8 cellular contexts compared by ENCODE assay signal in the genomic region with DNA sequence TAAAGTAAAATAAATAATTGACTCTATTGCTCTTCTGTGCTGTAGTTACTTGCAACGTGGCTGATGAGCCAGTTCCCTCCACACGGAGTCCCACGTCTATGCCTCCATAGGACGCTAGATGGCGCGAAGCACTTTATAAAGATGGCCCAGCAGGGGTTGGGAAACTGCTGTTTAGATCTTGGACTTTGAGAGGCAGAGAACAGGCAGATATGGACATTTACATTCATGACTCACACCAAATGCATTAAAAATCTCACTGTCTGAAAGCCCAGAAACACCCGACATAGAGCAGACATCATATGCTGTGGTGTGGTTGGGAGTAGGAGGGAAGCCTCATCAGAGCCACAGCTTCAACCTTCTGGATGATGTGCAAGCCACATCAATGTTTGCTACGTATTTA.
DNase-seq lines count a peak whose midpoint lies in the region; ATAC-seq and TF ChIP-seq lines count a peak whose summit lies in the region.

No MANE protein-coding gene starts in this region.

- H3K4me1 ChIP-seq in lung (ENCODE audit: control insufficient read depth in 2 of 2, insufficient read depth in 2 of 2, low read length in 2 of 2): peaks cover 0 to 4% of the 10 kb centered on the region in 2 donors

- H3K4me1 Mint-ChIP-seq in stimulated activated effector memory CD8-positive, alpha-beta T cell treated with anti-CD3 and anti-CD28 coated beads, Interleukin-12 subunit alpha, Interleukin-12 subunit beta, amount 100 ng/mL, for 72 hours: no peaks in the 10 kb centered on the region

- H3K27ac ChIP-seq in WERI-Rb-1 (no peak overlapping the region), lung (ENCODE audit: low read depth in 1 of 2, low read length in 1 of 2) (no peak overlapping the region)

- H3K27ac Mint-ChIP-seq in stimulated activated effector memory CD8-positive, alpha-beta T cell treated with anti-CD3 and anti-CD28 coated beads, Interleukin-12 subunit alpha, Interleukin-12 subunit beta, amount 100 ng/mL, for 72 hours: no peak overlapping the region

- H3K27me3 ChIP-seq in WERI-Rb-1 (ENCODE audit: insufficient read depth, low read depth, severe bottlenecking) (peaks cover 5% of the 10 kb centered on the region), lung (ENCODE audit: control insufficient read depth, insufficient read depth) (no peaks in the 10 kb centered on the region)

- H3K9me3 ChIP-seq in WERI-Rb-1 (ENCODE audit: severe bottlenecking) (no peaks in the 10 kb centered on the region), lung (ENCODE audit: control insufficient read depth in 2 of 2, insufficient read depth in 1 of 2, low read length in 1 of 2) (no peaks in the 10 kb centered on the region)

- peak; percentile 99 for DNase-seq in COR-L47 (lab: John Stamatoyannopoulos, UW)
- peak; percentile 67 for DNase-seq in NCI-H2171 treated with DMSO at 0.1 percent for 48 hours (lab: John Stamatoyannopoulos, UW)
- peak; percentile 87 for DNase-seq in WERI-Rb-1
- peak; percentile 77 for DNase-seq in ecto neural progenitor cell (ENCODE audit: low spot score)
- DNase-seq in lung (ENCODE audit: low spot score): peak; percentile 76
- DNase-seq in stimulated activated effector memory CD8-positive, alpha-beta T cell treated with anti-CD3 and anti-CD28 coated beads, Interleukin-12 subunit alpha, Interleukin-12 subunit beta, amount 100 ng/mL, for 72 hours (ENCODE audit: low spot score in 2 of 2): peak; percentile 3 to 62

- peak; percentile 91 for TF ChIP-seq CTCF in WERI-Rb-1 (IDR thresholded peaks at IDR 0.05; ENCODE audit: low read depth, low read length)
- TF ChIP-seq CTCF in lung (IDR thresholded peaks at IDR 0.05; ENCODE audit: control extremely low read depth, extremely low read depth): peak; percentile 70

- H3K4me3 Mint-ChIP-seq in stimulated activated effector memory CD8-positive, alpha-beta T cell treated with anti-CD3 and anti-CD28 coated beads, Interleukin-12 subunit alpha, Interleukin-12 subunit beta, amount 100 ng/mL, for 72 hours: no peak overlapping the region

- no peaks in the 10 kb centered on the region for H3K9me3 Mint-ChIP-seq in stimulated activated effector memory CD8-positive, alpha-beta T cell treated with anti-CD3 and anti-CD28 coated beads, Interleukin-12 subunit alpha, Interleukin-12 subunit beta, amount 100 ng/mL, for 72 hours

- no peaks in the 10 kb centered on the region for H3K36me3 Mint-ChIP-seq in stimulated activated effector memory CD8-positive, alpha-beta T cell treated with anti-CD3 and anti-CD28 coated beads, Interleukin-12 subunit alpha, Interleukin-12 subunit beta, amount 100 ng/mL, for 72 hours

- ATAC-seq in GM19328 (IDR thresholded peaks at IDR 0.05; ENCODE audit: unreplicated experiment): peak; percentile 94
- peak; percentile 97 for ATAC-seq in HG03280 (IDR thresholded peaks at IDR 0.05; ENCODE audit: unreplicated experiment)
- peak; percentile 91 for ATAC-seq in lung (ENCODE audit: insufficient read depth, low FRiP score)
- ATAC-seq in stimulated activated effector memory CD8-positive, alpha-beta T cell treated with anti-CD3 and anti-CD28 coated beads, Interleukin-12 subunit alpha, Interleukin-12 subunit beta, amount 100 ng/mL, for 72 hours: peak; percentile 65

- H3K4me3 ChIP-seq in WERI-Rb-1 (ENCODE audit: low read depth, low read length) (no peak overlapping the region), lung (no peak overlapping the region)

- WGBS in lung, 2 donors: 11 to 13% methylated on average over 8 of the region's 8 CpGs

- H3K36me3 ChIP-seq in WERI-Rb-1: no peaks in the 10 kb centered on the region
- H3K36me3 ChIP-seq in lung (ENCODE audit: control insufficient read depth in 2 of 2, insufficient read depth in 2 of 2, low read length in 2 of 2): no peaks in the 10 kb centered on the region

Comparison
In these comparisons a context has a peak if more than half of its experiments do, and no peak if none do; other contexts are left out.
1. DNase-seq: peak in every context shown above with its lines; median percentile 99 in COR-L47; 87 in WERI-Rb-1; 77 in ecto neural progenitor cell; 76 in lung; 67 in NCI-H2171 treated with DMSO at 0.1 percent for 48 hours; 32 in stimulated activated effector memory CD8-positive, alpha-beta T cell treated with anti-CD3 and anti-CD28 coated beads, Interleukin-12 subunit alpha, Interleukin-12 subunit beta, amount 100 ng/mL, for 72 hours.